ENCODE assay signal across 26 cellular contexts in the genomic region with DNA sequence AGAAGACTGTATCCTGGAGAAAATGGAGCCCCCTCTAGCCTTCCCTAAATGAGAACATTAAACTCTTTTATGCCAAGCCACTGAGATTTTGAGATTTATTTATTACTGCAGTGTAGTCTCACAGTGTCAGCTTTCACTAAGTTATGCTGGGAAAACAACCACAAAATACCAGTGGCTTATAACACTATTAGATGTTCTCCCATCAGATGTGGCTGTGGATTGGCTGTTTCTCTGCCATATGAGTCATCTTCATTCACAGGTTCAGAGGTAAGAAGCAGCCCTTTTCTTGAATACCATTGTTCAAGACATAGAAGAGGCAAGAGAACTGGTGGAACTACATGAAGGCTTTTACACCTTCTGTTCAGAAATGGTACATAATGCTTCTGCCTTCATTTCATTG. TPM values are rescaled to one million over a fixed set of nuclear protein-coding genes. Genes with fewer than 3 reads are reported as not detected.
DNase-seq lines count a peak whose midpoint lies in the region; ATAC-seq and TF ChIP-seq lines count a peak whose summit lies in the region.
"Had no signal": no experiment of that assay in that cellular context is flagged by ENCODE, and none has a peak within 500 bp of the region (broad histone marks: within the 10 kb centered on the region; RNA-seq: fewer than 3 reads in every experiment).

No MANE protein-coding gene starts in this region.

- DNase-seq in AG09309 (ENCODE audit: low read depth): peak; percentile 5
- peak; percentile 85 for DNase-seq in LHCN-M2 (ENCODE audit: low read depth)
- peak; percentile 3 for DNase-seq in brain microvascular endothelial cell
- peak; percentile 28 for DNase-seq in kidney epithelial cell (ENCODE audit: low read depth)
- no peak for DNase-seq in psoas muscle
- DNase-seq: activated CD4-positive, alpha-beta T cell treated with anti-CD3 and anti-CD28 coated beads, Interleukin-2, amount 50 U/mL, for 48 hours; activated CD8-positive, alpha-beta memory T cell treated with anti-CD3 and anti-CD28 coated beads, Interleukin-2, amount 50 U/mL, for 4 hours; activated naive CD8-positive, alpha-beta T cell treated with anti-CD3 and anti-CD28 coated beads for 36 hours; colonic mucosa; DMS53; GF-D8; H9; kidney glomerular epithelial cell; NCI-H2029 treated with DMSO at 0.1 percent for 48 hours; NCI-H82; substantia nigra; upper lobe of left lung had no signal

- H3K27ac Mint-ChIP-seq in activated T-helper 17 cell treated with anti-CD3 and anti-CD28 coated beads, Interleukin-2, amount 50 U/mL, for 72 hours: no peak overlapping the region
- H3K27ac Mint-ChIP-seq: activated naive CD8-positive, alpha-beta T cell treated with anti-CD3 and anti-CD28 coated beads for 36 hours; H9; IgD-negative memory B cell; stimulated activated effector memory CD8-positive, alpha-beta T cell treated with anti-CD3 and anti-CD28 coated beads, Interleukin-12 subunit alpha, Interleukin-12 subunit beta, amount 100 ng/mL, for 72 hours had no signal

- H3K27me3 Mint-ChIP-seq in activated T-helper 17 cell treated with anti-CD3 and anti-CD28 coated beads, Interleukin-2, amount 50 U/mL, for 72 hours: peaks cover 15% of the 10 kb centered on the region
- H3K27me3 Mint-ChIP-seq: IgD-negative memory B cell had no signal

- H3K4me3 ChIP-seq in AG09309 (ENCODE audit: control insufficient read depth, low read depth, low read length): no peak overlapping the region
- H3K4me3 ChIP-seq in brain microvascular endothelial cell (ENCODE audit: low read depth, low read length): no peak overlapping the region
- no peak overlapping the region for H3K4me3 ChIP-seq in kidney epithelial cell (ENCODE audit: low read depth, low read length)
- no peak overlapping the region for H3K4me3 ChIP-seq in psoas muscle
- H3K4me3 ChIP-seq: A549, BLaER1, colonic mucosa, upper lobe of left lung had no signal

- no peak overlapping the region for H3K4me3 Mint-ChIP-seq in activated T-helper 17 cell treated with anti-CD3 and anti-CD28 coated beads, Interleukin-2, amount 50 U/mL, for 72 hours
- H3K4me3 Mint-ChIP-seq: activated naive CD8-positive, alpha-beta T cell treated with anti-CD3 and anti-CD28 coated beads for 36 hours; H9; IgD-negative memory B cell; stimulated activated effector memory CD8-positive, alpha-beta T cell treated with anti-CD3 and anti-CD28 coated beads, Interleukin-12 subunit alpha, Interleukin-12 subunit beta, amount 100 ng/mL, for 72 hours had no signal

- H3K4me1 Mint-ChIP-seq in activated T-helper 17 cell treated with anti-CD3 and anti-CD28 coated beads, Interleukin-2, amount 50 U/mL, for 72 hours: peaks cover 3% of the 10 kb centered on the region
- H3K4me1 Mint-ChIP-seq: H9; IgD-negative memory B cell; stimulated activated effector memory CD8-positive, alpha-beta T cell treated with anti-CD3 and anti-CD28 coated beads, Interleukin-12 subunit alpha, Interleukin-12 subunit beta, amount 100 ng/mL, for 72 hours had no signal

- H3K9me3 Mint-ChIP-seq in activated T-helper 17 cell treated with anti-CD3 and anti-CD28 coated beads, Interleukin-2, amount 50 U/mL, for 72 hours: no peaks in the 10 kb centered on the region
- H3K9me3 Mint-ChIP-seq: stimulated activated effector memory CD8-positive, alpha-beta T cell treated with anti-CD3 and anti-CD28 coated beads, Interleukin-12 subunit alpha, Interleukin-12 subunit beta, amount 100 ng/mL, for 72 hours had no signal

- no peaks in the 10 kb centered on the region for H3K4me1 ChIP-seq in psoas muscle
- H3K4me1 ChIP-seq: A549, BLaER1, colonic mucosa, upper lobe of left lung had no signal

- H3K27me3 ChIP-seq in brain microvascular endothelial cell (replicated peaks): no peaks in the 10 kb centered on the region
- no peaks in the 10 kb centered on the region for H3K27me3 ChIP-seq in kidney epithelial cell (ENCODE audit: control insufficient read depth, insufficient read depth, low read length)
- H3K27me3 ChIP-seq in psoas muscle (ENCODE audit: insufficient read depth in 3 of 3, low read length in 2 of 3): no peaks in the 10 kb centered on the region
- H3K27me3 ChIP-seq: BLaER1, colonic mucosa, upper lobe of left lung had no signal

- ATAC-seq in GM18909 (IDR thresholded peaks at IDR 0.05; ENCODE audit: poor library complexity, unreplicated experiment): no peak
- no peak for ATAC-seq in psoas muscle
- ATAC-seq in GM18519 (IDR thresholded peaks at IDR 0.05; ENCODE audit: low FRiP score, unreplicated experiment): no peak
- no peak for ATAC-seq in activated T-helper 17 cell treated with anti-CD3 and anti-CD28 coated beads, Interleukin-2, amount 50 U/mL, for 72 hours (replicated peaks)
- ATAC-seq: A549; stimulated activated effector memory CD8-positive, alpha-beta T cell treated with anti-CD3 and anti-CD28 coated beads, Interleukin-12 subunit alpha, Interleukin-12 subunit beta, amount 100 ng/mL, for 72 hours had no signal

- intact Hi-C loops in psoas muscle (cut with DNase I): no loop called here

- no peak for TF ChIP-seq CTCF in AG09309 (IDR thresholded peaks at IDR 0.05; ENCODE audit: control insufficient read depth, insufficient read depth, low read depth, low read length, missing control alignments)
- TF ChIP-seq CTCF in brain microvascular endothelial cell (IDR thresholded peaks at IDR 0.05; ENCODE audit: low read depth, low read length, missing control alignments): no peak
- TF ChIP-seq CTCF in kidney epithelial cell (IDR thresholded peaks at IDR 0.05; ENCODE audit: insufficient read depth, low read length, poor library complexity, severe bottlenecking): no peak
- no peak for TF ChIP-seq CTCF in psoas muscle (IDR thresholded peaks at IDR 0.05)

- in situ Hi-C loops in brain microvascular endothelial cell (cut with HindIII; ENCODE audit: low pct_ligation_motif_present, low sequenced_read_pairs): no loop called here

- H3K9me3 ChIP-seq in psoas muscle: no peaks in the 10 kb centered on the region
- H3K9me3 ChIP-seq: A549, BLaER1, colonic mucosa, upper lobe of left lung had no signal

- no peaks in the 10 kb centered on the region for H3K36me3 Mint-ChIP-seq in activated T-helper 17 cell treated with anti-CD3 and anti-CD28 coated beads, Interleukin-2, amount 50 U/mL, for 72 hours (ENCODE audit: low read depth)
- H3K36me3 Mint-ChIP-seq: activated naive CD8-positive, alpha-beta T cell treated with anti-CD3 and anti-CD28 coated beads for 36 hours; IgD-negative memory B cell; stimulated activated effector memory CD8-positive, alpha-beta T cell treated with anti-CD3 and anti-CD28 coated beads, Interleukin-12 subunit alpha, Interleukin-12 subunit beta, amount 100 ng/mL, for 72 hours had no signal

- H3K27ac ChIP-seq in brain microvascular endothelial cell: no peak overlapping the region
- H3K27ac ChIP-seq in psoas muscle: no peak overlapping the region
- H3K27ac ChIP-seq: A549, BLaER1, colonic mucosa, upper lobe of left lung had no signal

- H3K36me3 ChIP-seq in brain microvascular endothelial cell (replicated peaks): no peaks in the 10 kb centered on the region
- H3K36me3 ChIP-seq in kidney epithelial cell (ENCODE audit: control insufficient read depth, insufficient read depth, low read length): no peaks in the 10 kb centered on the region
- no peaks in the 10 kb centered on the region for H3K36me3 ChIP-seq in psoas muscle (ENCODE audit: insufficient read depth in 1 of 2, low read depth in 1 of 2)
- H3K36me3 ChIP-seq: BLaER1, colonic mucosa, upper lobe of left lung had no signal

RNA-seq across cellular contexts. Expression of gene ST6GALNAC5, which starts 32.1 kb away (rescaled TPM):
- total RNA-seq in LHCN-M2 (2014; rRNA removed) (7.3 and 13.1 TPM in 2 replicates), kidney epithelial cell (9.4 and 10.8 TPM in 2 replicates), psoas muscle (under 1 TPM in 2 of 4 donors, not detected in 2; 0.07 to 0.66 TPM)
- 3.7 TPM for polyA plus RNA-seq in LHCN-M2 (2012)
- under 1 TPM; 0.05 to 0.07 (median 0.06) TPM for polyA plus RNA-seq in psoas muscle
- total RNA-seq in activated T-helper 17 cell treated with anti-CD3 and anti-CD28 coated beads, Interleukin-2, amount 50 U/mL, for 72 hours: not detected
- total RNA-seq: activated naive CD8-positive, alpha-beta T cell treated with anti-CD3 and anti-CD28 coated beads for 36 hours; lung microvascular endothelial cell; OCI-LY7 had no signal
- polyA plus RNA-seq: A549, IgD-negative memory B cell had no signal

Comparison
In these comparisons a context has a peak if more than half of its experiments do, and no peak if none do; other contexts are left out.
1. DNase-seq: peak in AG09309 (single experiment), LHCN-M2 (single experiment), brain microvascular endothelial cell (single experiment) and kidney epithelial cell (single experiment); none in psoas muscle (0 of 2).